10 cellular contexts compared by ENCODE assay signal in the genomic region with DNA sequence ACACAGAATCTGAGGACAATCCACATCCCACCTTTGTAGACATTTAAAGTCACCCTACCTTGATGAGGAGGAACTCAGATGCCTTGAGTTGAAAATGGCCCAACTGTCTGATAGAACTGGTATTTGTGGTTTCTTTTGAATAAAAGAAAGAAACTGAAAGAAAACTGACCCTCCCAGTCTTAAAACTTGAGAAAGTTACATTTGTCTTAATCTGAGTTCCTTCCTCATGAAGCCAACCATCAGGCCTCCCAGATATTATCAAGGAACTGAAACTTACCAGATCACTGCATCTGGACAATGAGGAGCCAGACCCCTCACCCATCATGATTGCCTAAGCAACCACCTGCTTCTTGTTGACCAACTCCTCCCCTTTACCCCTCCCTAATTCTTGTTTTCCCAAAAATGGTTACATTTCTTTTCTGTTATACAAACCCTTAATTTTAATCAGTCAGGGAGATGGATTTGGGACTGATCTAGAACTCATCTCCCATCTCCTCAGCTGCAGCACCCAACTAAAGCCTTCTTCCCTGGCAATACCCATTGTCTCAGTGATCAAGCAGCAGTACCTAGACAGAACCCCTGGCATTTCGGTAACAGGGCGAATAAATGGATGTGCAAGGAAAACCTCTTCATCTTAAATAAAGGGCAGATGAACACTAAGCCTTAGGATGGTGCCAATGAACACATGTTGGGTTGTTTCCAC.
DNase-seq lines count a peak whose midpoint lies in the region; ATAC-seq and TF ChIP-seq lines count a peak whose summit lies in the region.
"Had no signal": no experiment of that assay in that cellular context is flagged by ENCODE, and none has a peak within 500 bp of the region (broad histone marks: within the 10 kb centered on the region; RNA-seq: fewer than 3 reads in every experiment).

No MANE protein-coding gene starts in this region.

- peak; percentile 20; the same call in 1 of the 3 replicates for ATAC-seq in DND-41 (ENCODE audit: insufficient read depth, low read depth)
- peak; percentile 58 for ATAC-seq in GM18858 (IDR thresholded peaks at IDR 0.05; ENCODE audit: unreplicated experiment)
- ATAC-seq in HG03439 (IDR thresholded peaks at IDR 0.05; ENCODE audit: unreplicated experiment), result no peak

- H2AFZ ChIP-seq in DND-41 (ENCODE audit: low read depth, low read length) (peak overlapping the region; percentile 48; the same call in 1 of the 2 replicates), MM.1S (ENCODE audit: low read length) (no peak overlapping the region)

- peaks cover 49% of the 10 kb centered on the region for H3K4me1 ChIP-seq in DND-41 (ENCODE audit: insufficient read depth, low read length)
- peaks cover 26% of the 10 kb centered on the region for H3K4me1 ChIP-seq in MM.1S (ENCODE audit: low read length)

- peak overlapping the region; percentile 69 to 93 (median 84) for H3K27ac Mint-ChIP-seq in immature natural killer cell

- H3K36me3 Mint-ChIP-seq in immature natural killer cell, result peaks cover 24 to 35% (median 31%) of the 10 kb centered on the region in 3 donors

- peaks cover 61 to 76% of the 10 kb centered on the region in 2 donors for H3K4me1 Mint-ChIP-seq in immature natural killer cell

- no peaks in the 10 kb centered on the region for H4K20me1 ChIP-seq in DND-41 (ENCODE audit: insufficient read depth, low read length)
- H4K20me1 ChIP-seq in MM.1S (ENCODE audit: insufficient read depth, low read length), result no peaks in the 10 kb centered on the region

- H3K27me3 ChIP-seq in DND-41 (ENCODE audit: insufficient read depth, low read length, poor library complexity) (no peaks in the 10 kb centered on the region), MM.1S (replicated peaks; ENCODE audit: insufficient read depth, low read length) (no peaks in the 10 kb centered on the region)

- peak overlapping the region; percentile 14; the same call in 1 of the 2 replicates for H3K4me2 ChIP-seq in DND-41 (ENCODE audit: insufficient read depth, low read length)
- H3K4me2 ChIP-seq in MM.1S (ENCODE audit: low read depth, low read length), result peak overlapping the region; percentile 20

- peaks cover 15 to 40% (median 29%) of the 10 kb centered on the region in 6 donors for H3K9me3 Mint-ChIP-seq in immature natural killer cell

- peak overlapping the region; percentile 78 for H3K27ac ChIP-seq in DND-41 (ENCODE audit: low read length)
- H3K27ac ChIP-seq in MM.1S (ENCODE audit: low read length), result peak overlapping the region; percentile 71; the same call in 1 of the 2 replicates

- H3K9me2 ChIP-seq in MM.1S (replicated peaks; ENCODE audit: insufficient read depth, low read length), result no peaks in the 10 kb centered on the region

- H3F3A ChIP-seq in MM.1S (ENCODE audit: insufficient read depth, low read length), result peaks cover 27% of the 10 kb centered on the region

- no peaks in the 10 kb centered on the region for H3K79me2 ChIP-seq in DND-41 (ENCODE audit: insufficient read depth, low read length)
- H3K79me2 ChIP-seq in MM.1S (ENCODE audit: low read length), result no peaks in the 10 kb centered on the region

- no peak for DNase-seq in DND-41
- DNase-seq in MM.1S, result peak; percentile 74
- DNase-seq in immature natural killer cell, result peak; percentile 29 to 41 (median 32)
- DNase-seq in AG08396 (ENCODE audit: low spot score), result no peak
- DNase-seq in stimulated activated CD8-positive, alpha-beta memory T cell treated with anti-CD3 and anti-CD28 coated beads, Interleukin-4, amount 100 ng/mL, for 48 hours, result no peak
- DNase-seq in SW480 (ENCODE audit: low spot score), result no peak
- DNase-seq: activated CD4-positive, alpha-beta T cell treated with anti-CD3 and anti-CD28 coated beads, Interleukin-2, amount 50 U/mL, for 1 hour; stimulated activated CD4-positive, alpha-beta T cell treated with anti-CD3 and anti-CD28 coated beads, Interleukin-12 subunit alpha, Interleukin-12 subunit beta, amount 100 ng/mL, for 4 hours had no signal

- peaks cover 39% of the 10 kb centered on the region for H3K9me3 ChIP-seq in DND-41 (ENCODE audit: insufficient read depth, low read length, severe bottlenecking)
- H3K9me3 ChIP-seq in MM.1S (replicated peaks; ENCODE audit: insufficient read depth, low read length), result peaks cover 9% of the 10 kb centered on the region; the same call in 1 of the 2 replicates

- H3K4me3 ChIP-seq in DND-41 (ENCODE audit: low read depth in 1 of 2, low read length in 2 of 2) (peak overlapping the region in 1 of 2 experiments; percentile 8; a peak in 2 of 4 replicates), MM.1S (ENCODE audit: low read length) (no peak overlapping the region)

- peaks cover 18% of the 10 kb centered on the region for H3K36me3 ChIP-seq in DND-41 (ENCODE audit: insufficient read depth, low read length)
- H3K36me3 ChIP-seq in MM.1S (replicated peaks; ENCODE audit: insufficient read depth, low read length), result no peaks in the 10 kb centered on the region

- peaks cover 0 to 12% (median 5%) of the 10 kb centered on the region in 3 donors for H3K27me3 Mint-ChIP-seq in immature natural killer cell (ENCODE audit: low read depth in 3 of 3)

- H3K9ac ChIP-seq in DND-41 (ENCODE audit: low read depth, low read length), result no peak overlapping the region; the same call in 1 of the 2 replicates
- H3K9ac ChIP-seq in MM.1S (ENCODE audit: low read length), result no peak overlapping the region

- peak overlapping the region; percentile 71 to 86 (median 77) for H3K4me3 Mint-ChIP-seq in immature natural killer cell

- TF ChIP-seq CTCF in DND-41 (IDR thresholded peaks at IDR 0.05; ENCODE audit: borderline replicate concordance, extremely low read depth, low read length, poor library complexity, severe bottlenecking), result no peak
- TF ChIP-seq CTCF in MM.1S (IDR thresholded peaks at IDR 0.05; ENCODE audit: low read length), result no peak

Comparison
In these comparisons a context has a peak if more than half of its experiments do, and no peak if none do; other contexts are left out.
1. DNase-seq: peak in MM.1S (single experiment) and immature natural killer cell (3 of 3); none in DND-41 (single experiment), AG08396 (single experiment), stimulated activated CD8-positive, alpha-beta memory T cell treated with anti-CD3 and anti-CD28 coated beads, Interleukin-4, amount 100 ng/mL, for 48 hours (single experiment) and SW480 (single experiment).